8 cellular contexts compared by ENCODE assay signal in the genomic region with DNA sequence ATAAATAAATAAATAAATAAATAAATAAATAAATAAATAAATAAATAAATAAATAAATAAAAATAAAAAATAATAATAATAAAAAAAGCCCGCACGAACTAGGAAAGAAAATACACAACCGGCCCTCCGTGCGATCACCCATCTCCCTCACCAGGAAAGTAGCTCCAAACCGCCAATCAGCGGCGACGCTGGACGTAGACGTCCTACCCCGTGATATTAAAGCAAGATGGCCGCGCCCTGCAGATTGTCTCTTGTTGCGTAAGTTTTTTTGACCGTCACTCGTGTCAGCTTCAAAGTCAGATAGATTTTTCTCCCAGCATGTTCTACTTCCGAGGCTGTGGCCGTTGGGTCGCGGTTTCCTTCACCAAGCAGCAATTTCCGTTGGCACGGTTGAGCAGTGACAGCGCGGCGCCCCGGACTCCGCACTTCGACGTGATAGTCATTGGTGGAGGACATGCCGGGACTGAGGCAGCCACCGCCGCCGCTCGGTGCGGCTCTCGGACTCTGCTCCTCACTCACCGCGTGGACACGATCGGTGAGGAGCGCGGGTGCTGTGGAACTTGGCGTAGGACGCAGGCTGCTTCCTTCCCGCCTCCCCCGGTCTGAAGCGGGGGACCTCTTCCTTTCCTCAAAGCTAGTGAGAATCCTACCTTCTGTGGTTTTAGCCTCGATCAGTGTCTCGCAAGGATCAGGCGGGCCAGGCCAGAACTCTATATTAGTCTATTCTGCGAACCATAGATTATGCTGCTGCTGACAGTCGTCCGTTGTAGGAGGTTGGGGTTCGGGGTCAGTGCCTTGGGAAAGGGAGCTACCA.
DNase-seq lines count a peak whose midpoint lies in the region; ATAC-seq lines count a peak whose summit lies in the region.

A gene with protein sequence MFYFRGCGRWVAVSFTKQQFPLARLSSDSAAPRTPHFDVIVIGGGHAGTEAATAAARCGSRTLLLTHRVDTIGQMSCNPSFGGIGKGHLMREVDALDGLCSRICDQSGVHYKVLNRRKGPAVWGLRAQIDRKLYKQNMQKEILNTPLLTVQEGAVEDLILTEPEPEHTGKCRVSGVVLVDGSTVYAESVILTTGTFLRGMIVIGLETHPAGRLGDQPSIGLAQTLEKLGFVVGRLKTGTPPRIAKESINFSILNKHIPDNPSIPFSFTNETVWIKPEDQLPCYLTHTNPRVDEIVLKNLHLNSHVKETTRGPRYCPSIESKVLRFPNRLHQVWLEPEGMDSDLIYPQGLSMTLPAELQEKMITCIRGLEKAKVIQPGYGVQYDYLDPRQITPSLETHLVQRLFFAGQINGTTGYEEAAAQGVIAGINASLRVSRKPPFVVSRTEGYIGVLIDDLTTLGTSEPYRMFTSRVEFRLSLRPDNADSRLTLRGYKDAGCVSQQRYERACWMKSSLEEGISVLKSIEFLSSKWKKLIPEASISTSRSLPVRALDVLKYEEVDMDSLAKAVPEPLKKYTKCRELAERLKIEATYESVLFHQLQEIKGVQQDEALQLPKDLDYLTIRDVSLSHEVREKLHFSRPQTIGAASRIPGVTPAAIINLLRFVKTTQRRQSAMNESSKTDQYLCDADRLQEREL (plus strand): TSS at position 201 of the 814 bp plus-strand sequence. CDS start 118 bp downstream, at position 319.

- ATAC-seq in GM18909 (IDR thresholded peaks at IDR 0.05; ENCODE audit: poor library complexity, unreplicated experiment) (peak; percentile 97), HG03175 (IDR thresholded peaks at IDR 0.05; ENCODE audit: unreplicated experiment) (peak; percentile 98)

- peak; percentile 95 for DNase-seq in AG08395 (ENCODE audit: low spot score)
- peak; percentile 89 for DNase-seq in NCI-H226
- peak; percentile 63 to 73 (median 64) for DNase-seq in activated CD4-positive, CD25-positive, alpha-beta regulatory T cell (lab: John Stamatoyannopoulos, UW)
- peak; percentile 87 for DNase-seq in central memory CD4-positive, alpha-beta T cell
- peak; percentile 94 for DNase-seq in iris pigment epithelial cell (ENCODE audit: low read depth)
- DNase-seq in stimulated activated CD4-positive, alpha-beta T cell treated with anti-CD3 and anti-CD28 coated beads, Interleukin-12 subunit alpha, Interleukin-12 subunit beta, amount 100 ng/mL, for 4 hours = peak; percentile 72

Comparison
In these comparisons a context has a peak if more than half of its experiments do, and no peak if none do; other contexts are left out.
1. Peak in every context shown above with its lines: DNase-seq and ATAC-seq.